In genomic region chr6:20180935-20181334, GRCh38 we compare ENCODE assay signal across 11 cellular contexts. TPM values are rescaled to one million over a fixed set of nuclear protein-coding genes. Genes with fewer than 3 reads are reported as not detected.
DNase-seq lines count a peak whose midpoint lies in the region; ATAC-seq lines count a peak whose summit lies in the region.
"Had no signal": no experiment of that assay in that cellular context is flagged by ENCODE, and none has a peak within 500 bp of the region (broad histone marks: within the 10 kb centered on the region; RNA-seq: fewer than 3 reads in every experiment).

No MANE protein-coding gene starts in this region.

- peak; percentile 8 for DNase-seq in A172 (ENCODE audit: low spot score)
- peak; percentile 16 for DNase-seq in NOMO-1 treated with dmso at 0.1 percent for 144 hours (lab: John Stamatoyannopoulos, UW; ENCODE audit: unreplicated experiment)
- no peak for DNase-seq in mesenteric fat pad (ENCODE audit: low spot score)
- DNase-seq in T-helper 1 cell = no peak
- no peak for DNase-seq in stimulated activated CD4-positive, alpha-beta T cell treated with anti-CD3 and anti-CD28 coated beads, Interleukin-4, amount 100 ng/mL, for 24 hours
- no peak for DNase-seq in amniotic stem cell (lab: John Stamatoyannopoulos, UW)
- DNase-seq: NCI-H1092 treated with DMSO at 0.1 percent for 48 hours, Peyer's patch had no signal

- ATAC-seq in GM18907 (IDR thresholded peaks at IDR 0.05; ENCODE audit: unreplicated experiment) (peak; percentile 89), HG02884 (IDR thresholded peaks at IDR 0.05; ENCODE audit: unreplicated experiment) (peak; percentile 65)
- ATAC-seq: activated naive CD4-positive, alpha-beta T cell treated with anti-CD3 and anti-CD28 coated beads, Interleukin-2, amount 50 U/mL, for 72 hours had no signal

RNA-seq across cellular contexts. Expression of gene MBOAT1, which starts 31.3 kb away (rescaled TPM):
- 6.2 and 10.3 TPM in 2 replicates for total RNA-seq in A172 (2014; rRNA removed; shearing (Covaris generic))
- total RNA-seq in mesenteric fat pad = 6.3 TPM

Comparison
In these comparisons a context has a peak if more than half of its experiments do, and no peak if none do; other contexts are left out.
1. DNase-seq: peak in A172 (single experiment) and NOMO-1 treated with dmso at 0.1 percent for 144 hours (single experiment); none in mesenteric fat pad (single experiment), T-helper 1 cell (0 of 5), stimulated activated CD4-positive, alpha-beta T cell treated with anti-CD3 and anti-CD28 coated beads, Interleukin-4, amount 100 ng/mL, for 24 hours (single experiment) and amniotic stem cell (single experiment).